In the genomic region with DNA sequence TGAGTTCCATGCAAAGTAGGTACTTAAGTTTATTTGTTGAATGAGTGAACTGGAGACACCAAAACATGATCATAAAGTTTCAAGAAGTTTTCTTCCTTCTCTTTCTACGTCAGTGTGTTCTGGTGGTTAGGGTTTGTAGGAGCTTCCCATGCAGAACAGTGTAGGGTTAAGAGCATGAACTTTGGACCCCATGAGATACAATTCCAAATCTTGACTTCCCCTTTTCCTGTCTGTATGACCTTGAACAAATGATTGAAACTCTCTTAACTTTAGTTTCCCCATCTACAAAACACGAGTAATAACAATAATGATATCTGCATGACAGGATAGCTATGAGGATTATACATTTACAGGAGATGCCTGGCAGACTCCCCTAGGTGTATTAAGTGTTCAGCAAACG, we compare ENCODE assay signal across 15 cellular contexts. TPM values are rescaled to one million over a fixed set of nuclear protein-coding genes. Genes with fewer than 3 reads are reported as not detected.
A peak's percentile ranks its signal among the peaks of the same experiment; 100 is the strongest.
DNase-seq lines count a peak whose midpoint lies in the region; ATAC-seq and TF ChIP-seq lines count a peak whose summit lies in the region.
"Had no signal": no experiment of that assay in that cellular context is flagged by ENCODE, and none has a peak within 500 bp of the region (broad histone marks: within the 10 kb centered on the region; RNA-seq: fewer than 3 reads in every experiment).

No MANE protein-coding gene starts in this region.

- ATAC-seq in GM18511 (IDR thresholded peaks at IDR 0.05; ENCODE audit: unreplicated experiment) (peak; percentile 53), GM21515 (IDR thresholded peaks at IDR 0.05; ENCODE audit: unreplicated experiment) (peak; percentile 45), HG03097 (IDR thresholded peaks at IDR 0.05; ENCODE audit: low FRiP score, unreplicated experiment) (peak; percentile 49), left lung (no peak)
- ATAC-seq: naive thymus-derived CD8-positive, alpha-beta T cell had no signal

- no peak for TF ChIP-seq EP300 in suprapubic skin (IDR thresholded peaks at IDR 0.05)

- H3K27ac ChIP-seq in left lung (no peak overlapping the region), suprapubic skin (no peak overlapping the region)
- H3K27ac ChIP-seq: GM23248, transverse colon had no signal

- H3K4me1 ChIP-seq in left lung: no peaks in the 10 kb centered on the region
- no peaks in the 10 kb centered on the region for H3K4me1 ChIP-seq in suprapubic skin
- H3K4me1 ChIP-seq: BE2C, transverse colon had no signal

- no peaks in the 10 kb centered on the region for H3K36me3 ChIP-seq in left lung
- H3K36me3 ChIP-seq in suprapubic skin: no peaks in the 10 kb centered on the region
- H3K36me3 ChIP-seq: BE2C, transverse colon had no signal

- no peaks in the 10 kb centered on the region for H3K9me3 ChIP-seq in left lung
- no peaks in the 10 kb centered on the region for H3K9me3 ChIP-seq in suprapubic skin
- H3K9me3 ChIP-seq: BE2C, transverse colon had no signal

- in situ Hi-C loops in GM13977 (cut with MboI; ENCODE audit: low pct_unique_long_range_greater_than_20kb, low sequenced_read_pairs, unreplicated experiment): no loop called here

- intact Hi-C loops in left lung (cut with DNase I): no loop called here

- no peak overlapping the region for H3K4me3 ChIP-seq in left lung
- no peak overlapping the region for H3K4me3 ChIP-seq in suprapubic skin
- H3K4me3 ChIP-seq: GM23248, transverse colon had no signal

- DNase-seq in NOMO-1 treated with dmso at 0.1 percent for 144 hours (lab: John Stamatoyannopoulos, UW; ENCODE audit: unreplicated experiment): peak; percentile 46
- DNase-seq in left lung: no peak
- no peak for DNase-seq in GM13977 (ENCODE audit: low spot score)
- no peak for DNase-seq in suprapubic skin (ENCODE audit: low spot score in 2 of 2)
- DNase-seq in NCI-H2196 treated with DMSO at 0.1 percent for 48 hours (lab: John Stamatoyannopoulos, UW; ENCODE audit: unreplicated experiment): no peak
- DNase-seq: BE2C; GM23248; naive thymus-derived CD8-positive, alpha-beta T cell; NCI-H187 treated with DMSO at 0.1 percent for 48 hours; T-helper 9 cell; transverse colon had no signal

- no peak for TF ChIP-seq POLR2A in suprapubic skin (IDR thresholded peaks at IDR 0.05)

- WGBS in suprapubic skin: 76% methylated on average over 3 of the region's 3 CpGs

- H3K27me3 ChIP-seq in left lung (no peaks in the 10 kb centered on the region), suprapubic skin (no peaks in the 10 kb centered on the region)
- H3K27me3 ChIP-seq: BE2C, transverse colon had no signal

- no peak for TF ChIP-seq CTCF in left lung (IDR thresholded peaks at IDR 0.05)
- TF ChIP-seq CTCF in GM13977 (IDR thresholded peaks at IDR 0.05; ENCODE audit: extremely low read depth, insufficient read depth, missing control alignments): no peak
- TF ChIP-seq CTCF in suprapubic skin (IDR thresholded peaks at IDR 0.05): no peak

RNA-seq across cellular contexts. Expression of a gene that starts 41.0 kb away (rescaled TPM):
- total RNA-seq in left lung (1 to 10 TPM; 3.4 to 7.1 TPM), suprapubic skin (10 to 100 TPM; 31.4 to 44.5 (median 38.0) TPM)
- total RNA-seq: activated CD8-positive, alpha-beta memory T cell treated with anti-CD3 and anti-CD28 coated beads for 36 hours; naive thymus-derived CD8-positive, alpha-beta T cell had no signal
